In the genomic region with DNA sequence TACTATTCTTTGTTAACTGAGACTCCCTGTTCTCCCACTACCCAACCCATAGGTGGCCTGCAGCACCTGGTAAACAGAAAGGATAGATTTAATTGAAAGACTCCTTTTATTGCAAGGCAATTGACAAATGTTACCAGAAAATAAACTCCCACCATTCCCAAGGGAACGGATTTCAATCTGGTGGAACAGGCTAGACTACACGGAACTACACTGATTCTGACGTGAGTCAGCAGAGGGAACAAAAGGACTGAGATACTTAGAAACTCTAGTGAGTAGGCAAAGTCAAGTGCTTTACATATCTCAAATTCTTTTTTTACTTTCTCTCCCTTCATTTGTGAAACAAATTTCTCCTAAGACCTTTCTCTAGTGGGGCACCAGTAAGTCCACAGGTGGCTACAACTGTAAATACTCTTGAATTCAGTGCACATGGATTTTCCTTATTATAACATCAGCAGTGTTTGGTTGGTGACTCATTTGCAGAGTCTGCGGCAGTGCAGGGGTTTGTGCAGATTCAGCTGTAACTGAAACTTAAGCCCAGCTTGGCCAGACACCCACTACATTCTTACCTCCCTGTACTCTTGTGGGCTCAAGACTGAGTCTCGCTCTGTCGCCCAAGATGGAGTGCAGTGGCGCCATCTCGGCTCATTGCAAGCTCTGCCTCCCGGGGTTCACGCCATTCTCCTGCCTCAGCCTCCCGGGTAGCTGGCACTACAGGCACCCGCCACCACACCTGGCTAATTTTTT, we compare ENCODE assay signal across 8 cellular contexts. TPM values are rescaled to one million over a fixed set of nuclear protein-coding genes. Genes with fewer than 3 reads are reported as not detected.
A peak's percentile ranks its signal among the peaks of the same experiment; 100 is the strongest.
DNase-seq lines count a peak whose midpoint lies in the region; ATAC-seq and TF ChIP-seq lines count a peak whose summit lies in the region.

No MANE protein-coding gene starts in this region.

- 84 to 95% methylated on average over 12 of the region's 12 CpGs for WGBS in lung, 2 donors

- H3K27me3 ChIP-seq in lung (ENCODE audit: control insufficient read depth, insufficient read depth): no peaks in the 10 kb centered on the region

- peak; percentile 98 for ATAC-seq in GM21526 (IDR thresholded peaks at IDR 0.05; ENCODE audit: low FRiP score, unreplicated experiment)
- peak; percentile 92 for ATAC-seq in HG03575 (IDR thresholded peaks at IDR 0.05; ENCODE audit: extremely low read depth, insufficient number of reproducible peaks, low FRiP score, unreplicated experiment)
- ATAC-seq in lung (ENCODE audit: insufficient read depth, low FRiP score): peak; percentile 68

- H3K27me3 Mint-ChIP-seq in activated CD4-positive, alpha-beta memory T cell treated with anti-CD3 and anti-CD28 coated beads for 36 hours: no peaks in the 10 kb centered on the region
- H3K27me3 Mint-ChIP-seq in activated naive CD4-positive, alpha-beta T cell treated with anti-CD3 and anti-CD28 coated beads for 36 hours (ENCODE audit: low read depth): no peaks in the 10 kb centered on the region
- no peaks in the 10 kb centered on the region for H3K27me3 Mint-ChIP-seq in glutamatergic neuron (ENCODE audit: unreplicated experiment)

- no peak overlapping the region for H3K4me3 Mint-ChIP-seq in activated CD4-positive, alpha-beta memory T cell treated with anti-CD3 and anti-CD28 coated beads for 36 hours
- no peak overlapping the region for H3K4me3 Mint-ChIP-seq in activated naive CD4-positive, alpha-beta T cell treated with anti-CD3 and anti-CD28 coated beads for 36 hours
- no peak overlapping the region for H3K4me3 Mint-ChIP-seq in glutamatergic neuron (ENCODE audit: unreplicated experiment)

- H3K4me3 ChIP-seq in lung: no peak overlapping the region

- intact Hi-C loops in activated CD4-positive, alpha-beta memory T cell treated with anti-CD3 and anti-CD28 coated beads for 36 hours (cut with micrococcal nuclease): loop anchor here (2.0 kb wide), 2 partner anchors 35 to 39 kb away; partner anchors contain the start of gene PLSCR2
- intact Hi-C loops in activated naive CD4-positive, alpha-beta T cell treated with anti-CD3 and anti-CD28 coated beads for 36 hours (cut with micrococcal nuclease): no loop called here

- no peaks in the 10 kb centered on the region for H3K36me3 Mint-ChIP-seq in activated CD4-positive, alpha-beta memory T cell treated with anti-CD3 and anti-CD28 coated beads for 36 hours
- H3K36me3 Mint-ChIP-seq in activated naive CD4-positive, alpha-beta T cell treated with anti-CD3 and anti-CD28 coated beads for 36 hours (ENCODE audit: low read depth): peaks cover 3% of the 10 kb centered on the region
- no peaks in the 10 kb centered on the region for H3K36me3 Mint-ChIP-seq in glutamatergic neuron (ENCODE audit: unreplicated experiment)

- POLR2A ChIA-PET in activated CD4-positive, alpha-beta memory T cell treated with anti-CD3 and anti-CD28 coated beads for 36 hours (lab: Charles Lee): interaction anchor here (0.6 kb wide), 1 partner anchor 24 kb away, joined by 3 read pairs; no protein-coding TSS in a partner anchor

- H3K36me3 ChIP-seq in lung (ENCODE audit: control insufficient read depth in 2 of 2, insufficient read depth in 2 of 2, low read length in 2 of 2): no peaks in the 10 kb centered on the region

- H3K9me3 ChIP-seq in lung (ENCODE audit: control insufficient read depth in 2 of 2, insufficient read depth in 1 of 2, low read length in 1 of 2): no peaks in the 10 kb centered on the region

- no peaks in the 10 kb centered on the region for H3K9me3 Mint-ChIP-seq in activated CD4-positive, alpha-beta memory T cell treated with anti-CD3 and anti-CD28 coated beads for 36 hours
- no peaks in the 10 kb centered on the region for H3K9me3 Mint-ChIP-seq in activated naive CD4-positive, alpha-beta T cell treated with anti-CD3 and anti-CD28 coated beads for 36 hours
- no peaks in the 10 kb centered on the region for H3K9me3 Mint-ChIP-seq in glutamatergic neuron (ENCODE audit: unreplicated experiment)

- CTCF ChIA-PET in activated CD4-positive, alpha-beta memory T cell treated with anti-CD3 and anti-CD28 coated beads for 36 hours (lab: Charles Lee): interaction anchor here (1.8 kb wide), 1 partner anchor 10 kb away, joined by 5 read pairs; no protein-coding TSS in a partner anchor
- CTCF ChIA-PET in activated naive CD4-positive, alpha-beta T cell treated with anti-CD3 and anti-CD28 coated beads for 36 hours (lab: Charles Lee): no interaction called here

- DNase-seq in GM10266 (ENCODE audit: extremely low spot score) (peak; percentile 49), lung (ENCODE audit: low spot score) (no peak), glutamatergic neuron (no peak)
- DNase-seq in activated CD4-positive, alpha-beta memory T cell treated with anti-CD3 and anti-CD28 coated beads for 36 hours: peak; percentile 51
- no peak for DNase-seq in activated naive CD4-positive, alpha-beta T cell treated with anti-CD3 and anti-CD28 coated beads for 36 hours
- no peak for DNase-seq in activated CD4-positive, alpha-beta T cell treated with anti-CD3 and anti-CD28 coated beads, Interleukin-2, amount 50 U/mL, for 4 hours

- no peak for TF ChIP-seq CTCF in GM10266 (IDR thresholded peaks at IDR 0.05; ENCODE audit: control insufficient read depth, insufficient read depth, low read depth, missing control alignments)
- TF ChIP-seq CTCF in lung (IDR thresholded peaks at IDR 0.05; ENCODE audit: control extremely low read depth, extremely low read depth): no peak
- TF ChIP-seq CTCF in glutamatergic neuron (IDR thresholded peaks at IDR 0.05; ENCODE audit: partially characterized antibody, unreplicated experiment): no peak

- peaks cover 0 to 3% of the 10 kb centered on the region in 2 donors for H3K4me1 ChIP-seq in lung (ENCODE audit: control insufficient read depth in 2 of 2, insufficient read depth in 2 of 2, low read length in 2 of 2)

- H3K27ac Mint-ChIP-seq in activated CD4-positive, alpha-beta memory T cell treated with anti-CD3 and anti-CD28 coated beads for 36 hours: no peak overlapping the region
- H3K27ac Mint-ChIP-seq in activated naive CD4-positive, alpha-beta T cell treated with anti-CD3 and anti-CD28 coated beads for 36 hours: no peak overlapping the region
- no peak overlapping the region for H3K27ac Mint-ChIP-seq in glutamatergic neuron (ENCODE audit: unreplicated experiment)

- peaks cover 16% of the 10 kb centered on the region for H3K4me1 Mint-ChIP-seq in activated CD4-positive, alpha-beta memory T cell treated with anti-CD3 and anti-CD28 coated beads for 36 hours (ENCODE audit: low read depth)
- H3K4me1 Mint-ChIP-seq in activated naive CD4-positive, alpha-beta T cell treated with anti-CD3 and anti-CD28 coated beads for 36 hours (ENCODE audit: low read depth): peaks cover 15% of the 10 kb centered on the region
- no peaks in the 10 kb centered on the region for H3K4me1 Mint-ChIP-seq in glutamatergic neuron (ENCODE audit: low read depth, unreplicated experiment)

- H3K27ac ChIP-seq in lung (ENCODE audit: low read depth in 1 of 2, low read length in 1 of 2): no peak overlapping the region

RNA-seq across cellular contexts. Expression of gene PLSCR2, which starts 34.3 kb away (rescaled TPM):
- not detected for total RNA-seq in activated CD4-positive, alpha-beta memory T cell treated with anti-CD3 and anti-CD28 coated beads for 36 hours
- total RNA-seq in lung (not detected), glutamatergic neuron (ENCODE audit: unreplicated experiment) (not detected)
- under 1 TPM; 0.03 to 0.33 TPM for polyA plus RNA-seq in lung
- total RNA-seq in activated naive CD4-positive, alpha-beta T cell treated with anti-CD3 and anti-CD28 coated beads for 36 hours: not detected

RNA-seq across cellular contexts. Expression of gene PLSCR1, which starts 40.8 kb away (rescaled TPM):
- 10 to 100 TPM; 65.8 to 69.0 TPM for total RNA-seq in activated CD4-positive, alpha-beta memory T cell treated with anti-CD3 and anti-CD28 coated beads for 36 hours
- total RNA-seq in lung: 100 to 1,000 TPM in 1 of 2 donors, 10 to 100 TPM in 1; 91.9 to 125 TPM
- polyA plus RNA-seq in lung: 100 to 1,000 TPM in 1 of 2 donors, 10 to 100 TPM in 1; 38.6 to 211 TPM
- 10 to 100 TPM; 60.1 to 64.3 TPM for total RNA-seq in activated naive CD4-positive, alpha-beta T cell treated with anti-CD3 and anti-CD28 coated beads for 36 hours
- total RNA-seq in glutamatergic neuron (ENCODE audit: unreplicated experiment): 4.1 TPM

Comparison
In these comparisons a context has a peak if more than half of its experiments do, and no peak if none do; other contexts are left out.
1. DNase-seq: peak in GM10266 (single experiment) and activated CD4-positive, alpha-beta memory T cell treated with anti-CD3 and anti-CD28 coated beads for 36 hours (single experiment); none in lung (single experiment), activated naive CD4-positive, alpha-beta T cell treated with anti-CD3 and anti-CD28 coated beads for 36 hours (single experiment), glutamatergic neuron (single experiment) and activated CD4-positive, alpha-beta T cell treated with anti-CD3 and anti-CD28 coated beads, Interleukin-2, amount 50 U/mL, for 4 hours (0 of 2).
2. RNA of gene PLSCR1, which starts 40.8 kb away (total RNA-seq): 91.9 to 125 TPM in lung, 65.8 to 69.0 TPM in activated CD4-positive, alpha-beta memory T cell treated with anti-CD3 and anti-CD28 coated beads for 36 hours and 60.1 to 64.3 TPM in activated naive CD4-positive, alpha-beta T cell treated with anti-CD3 and anti-CD28 coated beads for 36 hours; 4.1 TPM in glutamatergic neuron (single experiment); every median in the first group is over 10 times any median in the second.
3. Peak in every context shown above with its lines, with median percentiles within 50 percentile points of each other: ATAC-seq.